ENCODE assay signal across 20 cellular contexts in genomic region chr17:10757067-10757466, GRCh38. TPM values are rescaled to one million over a fixed set of nuclear protein-coding genes. Genes with fewer than 3 reads are reported as not detected.
DNase-seq lines count a peak whose midpoint lies in the region; ATAC-seq and TF ChIP-seq lines count a peak whose summit lies in the region.
"Had no signal": no experiment of that assay in that cellular context is flagged by ENCODE, and none has a peak within 500 bp of the region (broad histone marks: within the 10 kb centered on the region; RNA-seq: fewer than 3 reads in every experiment).

No MANE protein-coding gene starts in this region.

- no peak overlapping the region for H3K4me3 ChIP-seq in breast epithelium
- H3K4me3 ChIP-seq in Panc1 (ENCODE audit: low read depth in 2 of 2, low read length in 2 of 2) = no peak overlapping the region
- no peak overlapping the region for H3K4me3 ChIP-seq in liver (ENCODE audit: low read depth in 1 of 3, low read length in 3 of 3)
- H3K4me3 ChIP-seq in stomach = no peak overlapping the region
- H3K4me3 ChIP-seq: BLaER1 treated with 17β-estradiol and CSF1 and Interleukin-3, amounts not matched to agents 10 nM and 100 nM; PC-9 had no signal

- in situ Hi-C loops in Panc1 (cut with HindIII; ENCODE audit: low pct_unique_long_range_greater_than_20kb, low sequenced_read_pairs) = no loop called here

- TF ChIP-seq EP300 in stomach (IDR thresholded peaks at IDR 0.05) = no peak

- BruUV-seq in MCF 10A (replicated peaks; lab: Mats Ljungman, UMichigan) = no TSS peak
- BruUV-seq in Panc1 (replicated peaks; lab: Mats Ljungman, UMichigan) = no TSS peak

- H3K27ac Mint-ChIP-seq in MCF 10A (ENCODE audit: low read depth, unreplicated experiment) (no peak overlapping the region), progenitor cell of endocrine pancreas (no peak overlapping the region)

- ATAC-seq in Panc1 (peak; percentile 64; the same call in 1 of the 2 replicates), GM21717 (IDR thresholded peaks at IDR 0.05; ENCODE audit: unreplicated experiment) (no peak)

- H3K27ac ChIP-seq in breast epithelium (peak overlapping the region; percentile 67 to 68), Panc1 (ENCODE audit: low read length) (no peak overlapping the region), liver (ENCODE audit: low read depth in 1 of 2, low read length in 2 of 2) (peak overlapping the region; percentile 86 to 87), stomach (peak overlapping the region; percentile 82 to 92 (median 83))
- H3K27ac ChIP-seq: BLaER1 treated with 17β-estradiol and CSF1 and Interleukin-3, amounts not matched to agents 10 nM and 100 nM; PC-9 had no signal

- DNase-seq in breast epithelium (ENCODE audit: low spot score in 2 of 2) = peak; percentile 34 to 84
- no peak for DNase-seq in MCF 10A (ENCODE audit: unreplicated experiment)
- DNase-seq in Panc1 (ENCODE audit: low read depth, low spot score) = no peak
- DNase-seq in stomach = peak; percentile 95
- no peak for DNase-seq in progenitor cell of endocrine pancreas (ENCODE audit: low spot score, unreplicated experiment)
- DNase-seq in activated CD8-positive, alpha-beta memory T cell treated with anti-CD3 and anti-CD28 coated beads, Interleukin-2, amount 50 U/mL, for 48 hours = no peak
- DNase-seq: CD8-positive, alpha-beta memory T cell; H7; IMR-90; MM.1S; NCI-H1092; NCI-H1436 treated with DMSO at 0.1 percent for 48 hours; NCI-H2029; NCI-H345; NCI-H524 treated with DMSO at 0.1 percent for 48 hours had no signal

- H3K36me3 ChIP-seq in breast epithelium (no peaks in the 10 kb centered on the region), Panc1 (ENCODE audit: control insufficient read depth, insufficient read depth, low read length) (no peaks in the 10 kb centered on the region), liver (ENCODE audit: control insufficient read depth in 4 of 4, insufficient read depth in 3 of 4, low read depth in 1 of 4, low read length in 3 of 4) (peaks cover 0 to 3% (median 1%) of the 10 kb centered on the region in 4 donors), stomach (no peaks in the 10 kb centered on the region)
- H3K36me3 ChIP-seq: BLaER1 treated with 17β-estradiol and CSF1 and Interleukin-3, amounts not matched to agents 10 nM and 100 nM had no signal

- TF ChIP-seq CTCF in breast epithelium (IDR thresholded peaks at IDR 0.05) (no peak), MCF 10A (IDR thresholded peaks at IDR 0.05; ENCODE audit: unreplicated experiment) (no peak), Panc1 (IDR thresholded peaks at IDR 0.05) (no peak), liver (IDR thresholded peaks at IDR 0.05; ENCODE audit: low read depth, low read length, missing input control) (no peak), stomach (IDR thresholded peaks at IDR 0.05) (no peak), progenitor cell of endocrine pancreas (IDR thresholded peaks at IDR 0.05; ENCODE audit: unreplicated experiment) (no peak)

- no peaks in the 10 kb centered on the region for H3K9me3 Mint-ChIP-seq in MCF 10A (ENCODE audit: unreplicated experiment)
- no peaks in the 10 kb centered on the region for H3K9me3 Mint-ChIP-seq in progenitor cell of endocrine pancreas (ENCODE audit: low read depth)
- H3K9me3 Mint-ChIP-seq: CD8-positive, alpha-beta memory T cell had no signal

- H3K4me3 Mint-ChIP-seq in MCF 10A (ENCODE audit: unreplicated experiment) (no peak overlapping the region), progenitor cell of endocrine pancreas (ENCODE audit: low read depth) (no peak overlapping the region)
- H3K4me3 Mint-ChIP-seq: CD8-positive, alpha-beta memory T cell had no signal

- no peaks in the 10 kb centered on the region for H3K9me3 ChIP-seq in breast epithelium
- no peaks in the 10 kb centered on the region for H3K9me3 ChIP-seq in Panc1 (ENCODE audit: control insufficient read depth, insufficient read depth, low read depth, low read length)
- no peaks in the 10 kb centered on the region for H3K9me3 ChIP-seq in liver (ENCODE audit: control insufficient read depth in 4 of 4, low read length in 3 of 4)
- no peaks in the 10 kb centered on the region for H3K9me3 ChIP-seq in stomach
- H3K9me3 ChIP-seq: BLaER1 treated with 17β-estradiol and CSF1 and Interleukin-3, amounts not matched to agents 10 nM and 100 nM had no signal

- peak; percentile 42 to 63 for TF ChIP-seq RAD21 in liver (IDR thresholded peaks at IDR 0.05)

- CTCF ChIA-PET in MCF 10A (lab: Yijun Ruan, JAX) = interaction anchor here (0.6 to 2.0 kb wide), 5 partner anchors 15 to 1282 kb away, joined by 3 to 7 read pairs (median 3); no protein-coding TSS in a partner anchor
- CTCF ChIA-PET in Panc1 (lab: Charles Lee) = no interaction called here

- 43% methylated on average over 6 of the region's 6 CpGs for WGBS in liver
- 30 to 55% (median 53%) methylated on average over 6 of the region's 6 CpGs for WGBS in stomach, 5 donors

- intact Hi-C loops in breast epithelium (cut with DNase I; ENCODE audit: low total_unique reads) = no loop called here
- intact Hi-C loops in MCF 10A (cut with micrococcal nuclease) = no loop called here
- intact Hi-C loops in Panc1 (cut with micrococcal nuclease; ENCODE audit: unreplicated experiment) = no loop called here
- intact Hi-C loops in stomach (cut with DNase I; ENCODE audit: low total_unique reads) = no loop called here

- TF ChIP-seq POLR2A in breast epithelium (IDR thresholded peaks at IDR 0.05) (no peak), stomach (IDR thresholded peaks at IDR 0.05) (no peak)

- H3K9ac ChIP-seq in liver (ENCODE audit: low read depth in 1 of 2, low read length in 2 of 2) = peak overlapping the region in 1 of 2 donors; percentile 52
- H3K9ac ChIP-seq: BLaER1 treated with 17β-estradiol and CSF1 and Interleukin-3, amounts not matched to agents 10 nM and 100 nM had no signal

- H3K27me3 Mint-ChIP-seq in MCF 10A (ENCODE audit: insufficient read depth, unreplicated experiment) (peaks cover 20% of the 10 kb centered on the region), progenitor cell of endocrine pancreas (peaks cover 40% of the 10 kb centered on the region)

- H3K4me1 ChIP-seq in breast epithelium (peaks cover 0 to 3% of the 10 kb centered on the region in 2 donors), Panc1 (ENCODE audit: control insufficient read depth, insufficient read depth, low read length) (no peaks in the 10 kb centered on the region; the same call in 1 of the 2 replicates), liver (ENCODE audit: control insufficient read depth in 4 of 4, insufficient read depth in 4 of 4, low read length in 3 of 4) (peaks cover 15 to 44% (median 34%) of the 10 kb centered on the region in 4 donors), stomach (peaks cover 38 to 56% (median 43%) of the 10 kb centered on the region in 4 donors)
- H3K4me1 ChIP-seq: BLaER1 treated with 17β-estradiol and CSF1 and Interleukin-3, amounts not matched to agents 10 nM and 100 nM had no signal

- POLR2A ChIA-PET in MCF 10A (lab: Yijun Ruan, JAX) = no interaction called here
- POLR2A ChIA-PET in Panc1 (lab: Charles Lee) = no interaction called here

- H3K36me3 Mint-ChIP-seq in MCF 10A (ENCODE audit: insufficient read depth, unreplicated experiment) (no peaks in the 10 kb centered on the region), progenitor cell of endocrine pancreas (ENCODE audit: insufficient read depth) (no peaks in the 10 kb centered on the region)
- H3K36me3 Mint-ChIP-seq: CD8-positive, alpha-beta memory T cell had no signal

- H3K4me1 Mint-ChIP-seq in MCF 10A (ENCODE audit: insufficient read depth, unreplicated experiment) = peaks cover 14% of the 10 kb centered on the region
- H3K4me1 Mint-ChIP-seq in progenitor cell of endocrine pancreas (ENCODE audit: low read depth) = peaks cover 25% of the 10 kb centered on the region
- H3K4me1 Mint-ChIP-seq: CD8-positive, alpha-beta memory T cell had no signal

- H3K27me3 ChIP-seq in breast epithelium (no peaks in the 10 kb centered on the region), Panc1 (ENCODE audit: control insufficient read depth, insufficient read depth, low read length) (no peaks in the 10 kb centered on the region), liver (ENCODE audit: control insufficient read depth in 4 of 4, insufficient read depth in 4 of 4, low read length in 3 of 4) (no peaks in the 10 kb centered on the region), stomach (no peaks in the 10 kb centered on the region)
- H3K27me3 ChIP-seq: BLaER1 treated with 17β-estradiol and CSF1 and Interleukin-3, amounts not matched to agents 10 nM and 100 nM had no signal

RNA-seq across cellular contexts. Expression of gene TMEM220, which starts 27.2 kb away (rescaled TPM):
- total RNA-seq in breast epithelium (10 to 100 TPM in 1 of 3 donors, 1 to 10 TPM in 2; 8.5 to 13.4 (median 9.5) TPM), MCF 10A (2022) (0.96 and 1.1 TPM in 2 replicates), Panc1 (2021; ENCODE audit: unreplicated experiment) (9.3 TPM), liver (10 to 100 TPM; 19.6 to 27.5 TPM), stomach (10 to 100 TPM in 1 of 5 donors, 1 to 10 TPM in 2, not detected in 2; 4.9 to 14.1 (median 9.4) TPM), progenitor cell of endocrine pancreas (3.3 and 4.4 TPM in 2 replicates)
- polyA plus RNA-seq in Panc1 (2012; ENCODE audit: insufficient read length) = 9.6 TPM
- polyA plus RNA-seq in liver (100 to 1,000 TPM in 1 of 2 donors, 10 to 100 TPM in 1; 30.0 to 126 TPM), stomach (1 to 10 TPM; 6.0 to 8.3 (median 7.9) TPM)
- total RNA-seq: PC-9 had no signal

RNA-seq across cellular contexts. Expression of gene TMEM238L, which starts 46.8 kb away (rescaled TPM):
- total RNA-seq in breast epithelium (under 1 TPM in 1 of 3 donors, not detected in 2; 0.66 TPM), MCF 10A (2022) (not detected in 2 replicates), Panc1 (2021; ENCODE audit: unreplicated experiment) (not detected), liver (1 to 10 TPM in 1 of 2 donors, not detected in 1; 4.2 TPM), stomach (100 to 1,000 TPM in 1 of 5 donors, 10 to 100 TPM in 4; 18.7 to 190 (median 51.2) TPM), progenitor cell of endocrine pancreas (not detected in 2 replicates)
- not detected for polyA plus RNA-seq in Panc1 (2012; ENCODE audit: insufficient read length)
- polyA plus RNA-seq in liver (1 to 10 TPM in 1 of 2 donors, under 1 TPM in 1; 0.85 to 1.2 TPM), stomach (10 to 100 TPM in 2 of 3 donors, 1 to 10 TPM in 1; 2.2 to 55.9 (median 19.2) TPM)
- total RNA-seq: A673; CD8-positive, alpha-beta memory T cell; H7; IMR-90; PC-9 had no signal
- polyA plus RNA-seq: CD8-positive, alpha-beta memory T cell; IMR-90 had no signal

RNA-seq across cellular contexts. Expression of gene ADPRM, which starts 59.7 kb away (rescaled TPM):
- 10 to 100 TPM; 15.2 to 31.0 (median 24.6) TPM for total RNA-seq in breast epithelium
- 8.2 and 9.8 TPM in 2 replicates for total RNA-seq in MCF 10A (2022)
- total RNA-seq in Panc1 (2021; ENCODE audit: unreplicated experiment) = 2.4 TPM
- polyA plus RNA-seq in Panc1 (2012; ENCODE audit: insufficient read length) = 2.3 TPM
- total RNA-seq in liver = 1 to 10 TPM; 5.5 to 7.9 TPM
- 10 to 100 TPM in 1 of 2 donors, 1 to 10 TPM in 1; 3.7 to 10.8 TPM for polyA plus RNA-seq in liver
- total RNA-seq in stomach = 10 to 100 TPM in 1 of 5 donors, 1 to 10 TPM in 2, under 1 TPM in 1, not detected in 1; 0.87 to 16.0 (median 3.9) TPM
- polyA plus RNA-seq in stomach = 10 to 100 TPM; 11.0 to 24.4 (median 12.1) TPM
- 8.4 and 9.2 TPM in 2 replicates for total RNA-seq in progenitor cell of endocrine pancreas

RNA-seq across cellular contexts. Expression of gene SCO1, which starts 59.7 kb away (rescaled TPM):
- total RNA-seq in breast epithelium = 10 to 100 TPM; 17.6 to 22.3 (median 19.3) TPM
- 55.8 and 58.8 TPM in 2 replicates for total RNA-seq in MCF 10A (2022)
- 28.0 TPM for total RNA-seq in Panc1 (2021; ENCODE audit: unreplicated experiment)
- 21.7 TPM for polyA plus RNA-seq in Panc1 (2012; ENCODE audit: insufficient read length)
- 10 to 100 TPM; 19.7 to 26.0 TPM for total RNA-seq in liver
- 10 to 100 TPM; 18.0 to 33.2 TPM for polyA plus RNA-seq in liver
- total RNA-seq in stomach = 10 to 100 TPM in 4 of 5 donors, 1 to 10 TPM in 1; 9.4 to 61.1 (median 23.5) TPM
- 10 to 100 TPM in 2 of 3 donors, 1 to 10 TPM in 1; 8.0 to 12.9 (median 10.7) TPM for polyA plus RNA-seq in stomach
- 29.0 and 30.0 TPM in 2 replicates for total RNA-seq in progenitor cell of endocrine pancreas

Comparison
In these comparisons a context has a peak if more than half of its experiments do, and no peak if none do; other contexts are left out.
1. DNase-seq: peak in breast epithelium (2 of 2) and stomach (single experiment); none in MCF 10A (single experiment), Panc1 (single experiment), progenitor cell of endocrine pancreas (single experiment) and activated CD8-positive, alpha-beta memory T cell treated with anti-CD3 and anti-CD28 coated beads, Interleukin-2, amount 50 U/mL, for 48 hours (single experiment).